Comparison of ENCODE assay signal across 25 cellular contexts in the genomic region with DNA sequence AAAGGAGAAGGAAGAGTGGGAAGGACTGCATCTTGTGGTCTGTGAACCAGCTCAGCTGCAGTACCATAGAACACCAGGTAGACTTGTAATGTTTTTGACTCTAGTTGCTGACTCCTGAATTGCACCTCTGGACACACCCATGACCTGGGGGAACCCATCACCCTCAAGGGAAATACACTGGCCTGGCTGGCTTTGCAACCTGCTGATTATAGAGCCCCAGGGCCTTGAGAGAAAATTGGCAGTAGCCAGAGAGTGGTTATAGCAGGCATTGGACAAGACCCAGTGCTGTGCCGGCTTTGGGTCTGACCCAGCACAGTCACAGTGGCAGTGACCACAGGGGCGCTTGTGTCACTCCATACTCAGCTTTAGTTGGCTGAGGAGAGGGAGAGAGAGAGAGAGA.
"Had no signal": no experiment of that assay in that cellular context is flagged by ENCODE, and none has a peak within 500 bp of the region (broad histone marks: within the 10 kb centered on the region; RNA-seq: fewer than 3 reads in every experiment).

No MANE protein-coding gene starts in this region.

- H3K36me3 ChIP-seq: ascending aorta had no signal

- ATAC-seq: activated CD8-positive, alpha-beta T cell treated with anti-CD3 and anti-CD28 coated beads for 36 hours; activated naive CD8-positive, alpha-beta T cell treated with anti-CD3 and anti-CD28 coated beads, Interleukin-2, amount 50 U/mL, for 24 hours had no signal

- H3K27me3 ChIP-seq: ascending aorta had no signal

- H3K9me3 ChIP-seq: ascending aorta had no signal

- H3K4me3 ChIP-seq: ascending aorta had no signal

- H3K27ac ChIP-seq: ascending aorta, VCaP had no signal

- DNase-seq: activated B cell treated with CpG ODN at 0.5 μM for 24 hours; activated CD4-positive, alpha-beta memory T cell treated with anti-CD3 and anti-CD28 coated beads for 36 hours; activated CD4-positive, alpha-beta T cell treated with anti-CD3 and anti-CD28 coated beads for 4 hours; activated CD4-positive, alpha-beta T cell treated with anti-CD3 and anti-CD28 coated beads, Interleukin-2, amount 10 ng/mL, durations not matched to agents 24 days and 14 days; activated CD4-positive, alpha-beta T cell treated with anti-CD3 and anti-CD28 coated beads, Interleukin-2, amount 50 U/mL, for 1 hour; activated CD4-positive, alpha-beta T cell treated with anti-CD3 and anti-CD28 coated beads, Interleukin-2, amount 50 U/mL, for 4 hours; activated CD4-positive, CD25-positive, alpha-beta regulatory T cell treated with anti-CD3 and anti-CD28 coated beads, Interleukin-2, amount 50 U/mL, for 72 hours; activated CD8-positive, alpha-beta memory T cell treated with anti-CD3 and anti-CD28 coated beads, Interleukin-2, amount 50 U/mL, for 4 hours; activated CD8-positive, alpha-beta T cell treated with anti-CD3 and anti-CD28 coated beads for 36 hours; activated effector memory CD4-positive, alpha-beta T cell treated with Interleukin-2 at 50 U/mL for 16 hours; activated gamma-delta T cell; activated naive CD4-positive, alpha-beta T cell treated with anti-CD3 and anti-CD28 coated beads, Interleukin-2, amount 10 ng/mL, durations not matched to agents 7 days and 5 days; activated naive CD4-positive, alpha-beta T cell treated with Interleukin-2 at 50 U/mL for 16 hours; activated naive CD8-positive, alpha-beta T cell treated with anti-CD3 and anti-CD28 coated beads, Interleukin-2, amount 10 ng/mL, durations not matched to agents 7 days and 5 days; activated naive CD8-positive, alpha-beta T cell treated with anti-CD3 and anti-CD28 coated beads, Interleukin-2, amount 50 U/mL, for 24 hours; activated T-cell treated with anti-CD3 and anti-CD28 coated beads, Interleukin-2, amount 50 U/mL, for 24 hours; activated T-cell treated with anti-CD3 and anti-CD28 coated beads, Interleukin-2, amount 50 U/mL, for 48 hours; amygdala; anterior cingulate cortex; cerebellar nuclear complex; T-helper 1 cell; T-helper 2 cell; T-helper 9 cell had no signal

- H3K4me1 ChIP-seq: ascending aorta had no signal
